Comparison of ENCODE assay signal across 13 cellular contexts in genomic region chr12:117360551-117361311, GRCh38. TPM values are rescaled to one million over a fixed set of nuclear protein-coding genes. Genes with fewer than 3 reads are reported as not detected.
A peak's percentile ranks its signal among the peaks of the same experiment; 100 is the strongest.
DNase-seq lines count a peak whose midpoint lies in the region; ATAC-seq and TF ChIP-seq lines count a peak whose summit lies in the region.
"Had no signal": no experiment of that assay in that cellular context is flagged by ENCODE, and none has a peak within 500 bp of the region (broad histone marks: within the 10 kb centered on the region; RNA-seq: fewer than 3 reads in every experiment).

No MANE protein-coding gene starts in this region.

- no peaks in the 10 kb centered on the region for H3K36me3 ChIP-seq in WERI-Rb-1
- H3K36me3 ChIP-seq: adrenal gland had no signal

- ATAC-seq in sciatic nerve: peak; percentile 21
- no peak for ATAC-seq in GM18868 (IDR thresholded peaks at IDR 0.05; ENCODE audit: unreplicated experiment)
- ATAC-seq: effector memory CD8-positive, alpha-beta T cell had no signal

- H3K9me3 ChIP-seq in WERI-Rb-1 (ENCODE audit: severe bottlenecking): no peaks in the 10 kb centered on the region
- peaks cover 2% of the 10 kb centered on the region for H3K9me3 ChIP-seq in iPS-18c (ENCODE audit: control insufficient read depth, insufficient read depth, low read length)
- H3K9me3 ChIP-seq: adrenal gland had no signal

- DNase-seq in NCI-H1105 treated with DMSO at 0.1 percent for 48 hours (lab: John Stamatoyannopoulos, UW) (peak; percentile 45), WERI-Rb-1 (no peak), sciatic nerve (ENCODE audit: low spot score) (peak; percentile 48), HEK293T (ENCODE audit: extremely low spot score) (no peak), NCI-H748 treated with DMSO at 0.1 percent for 48 hours (lab: John Stamatoyannopoulos, UW) (no peak)
- DNase-seq: adrenal gland; effector memory CD8-positive, alpha-beta T cell; KG1; NCI-H2227 treated with DMSO at 0.1 percent for 48 hours; stimulated activated CD4-positive, alpha-beta T cell treated with anti-CD3 and anti-CD28 coated beads, Interleukin-2, amount 100 ng/mL, for 24 hours; stimulated activated naive CD4-positive, alpha-beta T cell treated with Interleukin-2 at 50 U/mL for 16 hours had no signal

- TF ChIP-seq CTCF in WERI-Rb-1 (IDR thresholded peaks at IDR 0.05; ENCODE audit: low read depth, low read length): no peak

- CTCF ChIA-PET in HEK293T (lab: Yijun Ruan, JAX): interaction anchor here (0.5 to 0.8 kb wide), 3 partner anchors 16 to 326 kb away, joined by 3 to 5 read pairs (median 3); no protein-coding TSS in a partner anchor

- POLR2A ChIA-PET in HEK293T (lab: Yijun Ruan, JAX): no interaction called here

- no peak overlapping the region for H3K27ac ChIP-seq in WERI-Rb-1
- H3K27ac ChIP-seq: adrenal gland had no signal

- H3K27me3 ChIP-seq in WERI-Rb-1 (ENCODE audit: insufficient read depth, low read depth, severe bottlenecking): peaks cover 61% of the 10 kb centered on the region

- H3K4me3 ChIP-seq in WERI-Rb-1 (ENCODE audit: low read depth, low read length) (peak overlapping the region; percentile 59), iPS-18c (ENCODE audit: insufficient read depth, low read depth, low read length) (peak overlapping the region; percentile 75)
- H3K4me3 ChIP-seq: adrenal gland had no signal

- intact Hi-C loops in sciatic nerve (cut with DNase I): no loop called here

TF ChIP-seq in HEK293T, 16 proteins besides CTCF, POLR2A, EP300 and RAD21:
- no peak for TF ChIP-seq FOXA1 (IDR thresholded peaks at IDR 0.05)
- TF ChIP-seq ARNT (IDR thresholded peaks at IDR 0.05): no peak
- no peak for TF ChIP-seq HDGF (IDR thresholded peaks at IDR 0.05; ENCODE audit: borderline replicate concordance)
- TF ChIP-seq LEF1 (IDR thresholded peaks at IDR 0.05; ENCODE audit: borderline replicate concordance): no peak
- no peak for TF ChIP-seq ZNF384 (IDR thresholded peaks at IDR 0.05)
- no peak for TF ChIP-seq CTBP1 (IDR thresholded peaks at IDR 0.05; ENCODE audit: borderline replicate concordance)
- no peak for TF ChIP-seq ELF4 (IDR thresholded peaks at IDR 0.05)
- TF ChIP-seq SUZ12 (IDR thresholded peaks at IDR 0.05): no peak
- TF ChIP-seq, protein P1, sequence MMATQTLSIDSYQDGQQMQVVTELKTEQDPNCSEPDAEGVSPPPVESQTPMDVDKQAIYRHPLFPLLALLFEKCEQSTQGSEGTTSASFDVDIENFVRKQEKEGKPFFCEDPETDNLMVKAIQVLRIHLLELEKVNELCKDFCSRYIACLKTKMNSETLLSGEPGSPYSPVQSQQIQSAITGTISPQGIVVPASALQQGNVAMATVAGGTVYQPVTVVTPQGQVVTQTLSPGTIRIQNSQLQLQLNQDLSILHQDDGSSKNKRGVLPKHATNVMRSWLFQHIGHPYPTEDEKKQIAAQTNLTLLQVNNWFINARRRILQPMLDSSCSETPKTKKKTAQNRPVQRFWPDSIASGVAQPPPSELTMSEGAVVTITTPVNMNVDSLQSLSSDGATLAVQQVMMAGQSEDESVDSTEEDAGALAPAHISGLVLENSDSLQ (IDR thresholded peaks at IDR 0.05): no peak
- TF ChIP-seq TARDBP (IDR thresholded peaks at IDR 0.05): no peak
- TF ChIP-seq L3MBTL2 (conservative IDR thresholded peaks at IDR 0.05): no peak
TF ChIP-seq in HEK293T: peak in this region for 0.

RNA-seq across cellular contexts. Expression of gene NOS1, which starts 0.7 kb away (rescaled TPM):
- 17.6 TPM for total RNA-seq in sciatic nerve

Comparison
In these comparisons a context has a peak if more than half of its experiments do, and no peak if none do; other contexts are left out.
1. DNase-seq: peak in NCI-H1105 treated with DMSO at 0.1 percent for 48 hours (single experiment) and sciatic nerve (single experiment); none in WERI-Rb-1 (single experiment), HEK293T (single experiment) and NCI-H748 treated with DMSO at 0.1 percent for 48 hours (single experiment).